Comparison of ENCODE assay signal across 26 cellular contexts in the genomic region with DNA sequence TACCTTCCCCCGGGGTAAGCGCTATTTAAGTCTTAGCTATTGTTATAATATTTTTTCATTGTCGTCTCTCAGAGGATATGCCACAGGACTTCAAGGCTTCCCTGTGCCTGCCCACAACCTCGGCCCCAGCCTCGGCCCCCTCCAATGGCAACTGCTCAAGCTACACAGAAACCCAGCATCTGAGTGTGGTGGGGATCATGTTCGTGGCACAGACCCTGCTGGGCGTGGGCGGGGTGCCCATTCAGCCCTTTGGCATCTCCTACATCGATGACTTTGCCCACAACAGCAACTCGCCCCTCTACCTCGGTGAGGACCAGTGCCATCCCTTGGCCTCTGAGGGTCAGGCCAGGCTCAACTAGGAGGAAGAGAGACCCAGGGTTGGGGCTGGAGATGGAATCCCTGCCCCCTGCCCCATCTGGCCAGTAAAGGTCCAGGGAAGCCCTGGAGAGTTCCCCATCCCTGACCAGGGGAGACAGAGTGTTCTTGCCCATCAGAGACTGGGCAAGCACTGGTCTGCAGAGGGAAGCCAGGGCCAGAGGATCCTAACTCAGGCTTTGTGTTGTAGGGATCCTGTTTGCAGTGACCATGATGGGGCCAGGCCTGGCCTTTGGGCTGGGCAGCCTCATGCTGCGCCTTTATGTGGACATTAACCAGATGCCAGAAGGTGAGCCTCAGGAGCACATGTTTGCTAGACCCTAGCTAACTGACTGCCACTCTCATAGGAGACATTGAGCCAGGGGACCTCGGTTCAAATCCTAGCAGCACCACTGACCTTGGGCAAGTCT. TPM values are rescaled to one million over a fixed set of nuclear protein-coding genes. Genes with fewer than 3 reads are reported as not detected.
"Had no signal": no experiment of that assay in that cellular context is flagged by ENCODE, and none has a peak within 500 bp of the region (broad histone marks: within the 10 kb centered on the region; RNA-seq: fewer than 3 reads in every experiment).

No MANE protein-coding gene starts in this region.

- H3K27me3 ChIP-seq: heart right ventricle, uterus had no signal

- DNase-seq: activated CD4-positive, alpha-beta T cell treated with anti-CD3 and anti-CD28 coated beads for 1 hour; activated CD4-positive, alpha-beta T cell treated with anti-CD3 and anti-CD28 coated beads, Interleukin-2, amount 50 U/mL, for 1 hour; activated CD8-positive, alpha-beta memory T cell treated with anti-CD3 and anti-CD28 coated beads for 24 hours; activated CD8-positive, alpha-beta memory T cell treated with anti-CD3 and anti-CD28 coated beads, Interleukin-2, amount 50 U/mL, for 4 hours; activated T-cell treated with anti-CD3 and anti-CD28 coated beads, Interleukin-2, amount 50 U/mL, for 24 hours; effector CD4-positive, alpha-beta T cell; erythroblast; foreskin fibroblast; heart right ventricle; lower lobe of right lung; mesendoderm; naive thymus-derived CD4-positive, alpha-beta T cell; sigmoid colon; spleen; stimulated activated CD4-positive, alpha-beta T cell treated with anti-CD3 and anti-CD28 coated beads, Interleukin-4, amount 100 ng/mL, for 1 hour; stimulated activated naive CD4-positive, alpha-beta T cell treated with Interleukin-2 at 50 U/mL for 16 hours; T-helper 9 cell; uterus had no signal

- ATAC-seq: activated naive CD4-positive, alpha-beta T cell treated with anti-CD3 and anti-CD28 coated beads, Interleukin-2, amount 50 U/mL, for 72 hours; activated T-helper 17 cell treated with anti-CD3 and anti-CD28 coated beads, Interleukin-2, amount 50 U/mL, for 72 hours; heart right ventricle; lower lobe of right lung; naive thymus-derived CD4-positive, alpha-beta T cell had no signal

- H3K4me3 ChIP-seq: coronary artery, heart right ventricle, lower lobe of right lung, mucosa of descending colon, sigmoid colon, spleen, uterus had no signal

- H3K36me3 Mint-ChIP-seq: activated naive CD4-positive, alpha-beta T cell treated with anti-CD3 and anti-CD28 coated beads, Interleukin-2, amount 50 U/mL, for 72 hours; naive thymus-derived CD4-positive, alpha-beta T cell had no signal

- H3K4me1 ChIP-seq: sigmoid colon, uterus had no signal

- H3K4me3 Mint-ChIP-seq: activated T-cell treated with anti-CD3 and anti-CD28 coated beads, Interleukin-2, amount 50 U/mL, for 24 hours; activated T-helper 17 cell treated with anti-CD3 and anti-CD28 coated beads, Interleukin-2, amount 50 U/mL, for 72 hours; central memory CD8-positive, alpha-beta T cell; naive thymus-derived CD4-positive, alpha-beta T cell; neural crest cell had no signal

- H3K9me3 Mint-ChIP-seq: activated naive CD4-positive, alpha-beta T cell treated with anti-CD3 and anti-CD28 coated beads, Interleukin-2, amount 50 U/mL, for 72 hours; activated T-cell treated with anti-CD3 and anti-CD28 coated beads, Interleukin-2, amount 50 U/mL, for 24 hours; activated T-helper 17 cell treated with anti-CD3 and anti-CD28 coated beads, Interleukin-2, amount 50 U/mL, for 72 hours; central memory CD8-positive, alpha-beta T cell; naive thymus-derived CD4-positive, alpha-beta T cell; neural crest cell had no signal

- H3K9me3 ChIP-seq: heart right ventricle, lower lobe of right lung, mucosa of descending colon, sigmoid colon, spleen, uterus had no signal

- H3K36me3 ChIP-seq: sigmoid colon, uterus had no signal

- H3K27ac ChIP-seq: lower lobe of right lung, sigmoid colon, uterus had no signal

- H3K27me3 Mint-ChIP-seq: activated T-cell treated with anti-CD3 and anti-CD28 coated beads, Interleukin-2, amount 50 U/mL, for 24 hours; activated T-helper 17 cell treated with anti-CD3 and anti-CD28 coated beads, Interleukin-2, amount 50 U/mL, for 72 hours had no signal

- H3K27ac Mint-ChIP-seq: activated T-cell treated with anti-CD3 and anti-CD28 coated beads, Interleukin-2, amount 50 U/mL, for 24 hours; activated T-helper 17 cell treated with anti-CD3 and anti-CD28 coated beads, Interleukin-2, amount 50 U/mL, for 72 hours; naive thymus-derived CD4-positive, alpha-beta T cell had no signal

RNA-seq across cellular contexts. Expression of gene SLCO2B1, which starts 18.4 kb away (rescaled TPM):
- total RNA-seq: activated naive CD4-positive, alpha-beta T cell treated with anti-CD3 and anti-CD28 coated beads, Interleukin-2, amount 50 U/mL, for 72 hours; fibroblast of lung; neural crest cell had no signal
- polyA plus RNA-seq: fibroblast of lung; keratinocyte; naive thymus-derived CD4-positive, alpha-beta T cell had no signal
